30 cellular contexts compared by ENCODE assay signal in genomic region chr7:531777-532176, GRCh38. TPM values are rescaled to one million over a fixed set of nuclear protein-coding genes. Genes with fewer than 3 reads are reported as not detected.
DNase-seq lines count a peak whose midpoint lies in the region; ATAC-seq and TF ChIP-seq lines count a peak whose summit lies in the region.
"Had no signal": no experiment of that assay in that cellular context is flagged by ENCODE, and none has a peak within 500 bp of the region (broad histone marks: within the 10 kb centered on the region; RNA-seq: fewer than 3 reads in every experiment).

No MANE protein-coding gene starts in this region.

- no peak for TF ChIP-seq CTCF in activated CD8-positive, alpha-beta T cell treated with anti-CD3 and anti-CD28 coated beads for 36 hours (IDR thresholded peaks at IDR 0.05)
- TF ChIP-seq CTCF in GM10266 (IDR thresholded peaks at IDR 0.05; ENCODE audit: control insufficient read depth, insufficient read depth, low read depth, missing control alignments): no peak
- no peak for TF ChIP-seq CTCF in psoas muscle (IDR thresholded peaks at IDR 0.05)

- peak; percentile 70 for DNase-seq in activated CD8-positive, alpha-beta T cell treated with anti-CD3 and anti-CD28 coated beads for 36 hours
- no peak for DNase-seq in activated CD8-positive, alpha-beta T cell treated with anti-CD3 and anti-CD28 coated beads, Interleukin-2, amount 10 ng/mL, durations not matched to agents 7 days and 5 days
- DNase-seq in GM10266 (ENCODE audit: extremely low spot score) (peak; percentile 71), psoas muscle (no peak), dedifferentiated amniotic fluid mesenchymal stem cell (ENCODE audit: extremely low spot score) (no peak), Right ventricle myocardium superior (no peak)
- peak; percentile 36 for DNase-seq in activated naive CD8-positive, alpha-beta T cell treated with anti-CD3 and anti-CD28 coated beads, Interleukin-2, amount 50 U/mL, for 24 hours
- peak; percentile 10 to 53 for DNase-seq in stimulated activated CD8-positive, alpha-beta memory T cell treated with anti-CD3 and anti-CD28 coated beads, Interleukin-7, amount 100 ng/mL, for 4 hours (ENCODE audit: low read depth in 2 of 2)
- DNase-seq: COR-L47; effector CD4-positive, alpha-beta T cell; foreskin melanocyte; immature natural killer cell; left ventricle myocardium inferior; NCI-H2081 treated with DMSO at 0.1 percent for 48 hours; NCI-H345; NCI-H748 treated with DMSO at 0.1 percent for 48 hours; spleen; stimulated activated CD4-positive, alpha-beta T cell treated with anti-CD3 and anti-CD28 coated beads, Interleukin-4, amount 100 ng/mL, for 1 hour; trophoblast cell had no signal

- H3K27me3 ChIP-seq in psoas muscle (ENCODE audit: insufficient read depth in 3 of 3, low read length in 2 of 3): peaks cover 0 to 23% (median 0%) of the 10 kb centered on the region in 3 donors
- H3K27me3 ChIP-seq: hepatocyte, pancreas, right atrium auricular region had no signal

- peaks cover 5% of the 10 kb centered on the region for H3K27me3 Mint-ChIP-seq in activated CD8-positive, alpha-beta T cell treated with anti-CD3 and anti-CD28 coated beads for 36 hours
- peaks cover 2% of the 10 kb centered on the region for H3K27me3 Mint-ChIP-seq in activated CD8-positive, alpha-beta T cell treated with anti-CD3 and anti-CD28 coated beads, Interleukin-2, amount 10 ng/mL, durations not matched to agents 7 days and 5 days (ENCODE audit: low read depth)
- peaks cover 7% of the 10 kb centered on the region for H3K27me3 Mint-ChIP-seq in activated naive CD8-positive, alpha-beta T cell treated with anti-CD3 and anti-CD28 coated beads, Interleukin-2, amount 50 U/mL, for 24 hours
- H3K27me3 Mint-ChIP-seq: IgD-negative memory B cell had no signal

- H3K4me1 Mint-ChIP-seq in activated CD8-positive, alpha-beta T cell treated with anti-CD3 and anti-CD28 coated beads for 36 hours (ENCODE audit: low read depth): peaks cover 13% of the 10 kb centered on the region
- H3K4me1 Mint-ChIP-seq in activated CD8-positive, alpha-beta T cell treated with anti-CD3 and anti-CD28 coated beads, Interleukin-2, amount 10 ng/mL, durations not matched to agents 7 days and 5 days (ENCODE audit: low read depth): no peaks in the 10 kb centered on the region
- H3K4me1 Mint-ChIP-seq in activated naive CD8-positive, alpha-beta T cell treated with anti-CD3 and anti-CD28 coated beads, Interleukin-2, amount 50 U/mL, for 24 hours: peaks cover 10% of the 10 kb centered on the region
- H3K4me1 Mint-ChIP-seq: brain, immature natural killer cell, mesothelial cell of epicardium, nephron had no signal

- POLR2A ChIA-PET in activated CD8-positive, alpha-beta T cell treated with anti-CD3 and anti-CD28 coated beads for 36 hours (lab: Charles Lee): interaction anchor here (1.6 kb wide), 1 partner anchor 11 kb away, joined by 5 read pairs; no protein-coding TSS in a partner anchor
- POLR2A ChIA-PET in activated CD8-positive, alpha-beta T cell treated with anti-CD3 and anti-CD28 coated beads, Interleukin-2, amount 10 ng/mL, durations not matched to agents 7 days and 5 days (lab: Charles Lee): no interaction called here

- H3K4me3 ChIP-seq in psoas muscle: no peak overlapping the region
- H3K4me3 ChIP-seq: esophagus muscularis mucosa, hepatocyte, left ventricle myocardium inferior, pancreas, right atrium auricular region, SK-N-MC, spleen had no signal

- no peaks in the 10 kb centered on the region for H3K36me3 Mint-ChIP-seq in activated CD8-positive, alpha-beta T cell treated with anti-CD3 and anti-CD28 coated beads for 36 hours (ENCODE audit: low read depth)
- no peaks in the 10 kb centered on the region for H3K36me3 Mint-ChIP-seq in activated CD8-positive, alpha-beta T cell treated with anti-CD3 and anti-CD28 coated beads, Interleukin-2, amount 10 ng/mL, durations not matched to agents 7 days and 5 days (ENCODE audit: low read depth)
- no peaks in the 10 kb centered on the region for H3K36me3 Mint-ChIP-seq in activated naive CD8-positive, alpha-beta T cell treated with anti-CD3 and anti-CD28 coated beads, Interleukin-2, amount 50 U/mL, for 24 hours (ENCODE audit: low read depth)
- H3K36me3 Mint-ChIP-seq: brain, IgD-negative memory B cell, immature natural killer cell, mesothelial cell of epicardium had no signal

- no peak overlapping the region for H3K27ac Mint-ChIP-seq in activated CD8-positive, alpha-beta T cell treated with anti-CD3 and anti-CD28 coated beads for 36 hours
- H3K27ac Mint-ChIP-seq in activated CD8-positive, alpha-beta T cell treated with anti-CD3 and anti-CD28 coated beads, Interleukin-2, amount 10 ng/mL, durations not matched to agents 7 days and 5 days: no peak overlapping the region
- no peak overlapping the region for H3K27ac Mint-ChIP-seq in activated naive CD8-positive, alpha-beta T cell treated with anti-CD3 and anti-CD28 coated beads, Interleukin-2, amount 50 U/mL, for 24 hours
- H3K27ac Mint-ChIP-seq: brain; IgD-negative memory B cell; mesothelial cell of epicardium; nephron; T-helper 1 cell treated with Interleukin-12 subunit alpha and Interleukin-12 subunit beta and Interleukin-4 antibody, amounts not matched to agents 30 μg/mL and 1 μg/mL, for 36 hours had no signal

- ATAC-seq in activated CD8-positive, alpha-beta T cell treated with anti-CD3 and anti-CD28 coated beads for 36 hours: peak; percentile 89
- no peak for ATAC-seq in activated CD8-positive, alpha-beta T cell treated with anti-CD3 and anti-CD28 coated beads, Interleukin-2, amount 10 ng/mL, durations not matched to agents 7 days and 5 days
- peak; percentile 76 for ATAC-seq in activated naive CD8-positive, alpha-beta T cell treated with anti-CD3 and anti-CD28 coated beads, Interleukin-2, amount 50 U/mL, for 24 hours
- ATAC-seq in psoas muscle (no peak), Right ventricle myocardium superior (ENCODE audit: poor library complexity) (no peak)
- ATAC-seq: HCT116, pancreas had no signal

- peaks cover 2% of the 10 kb centered on the region for H3K9me3 ChIP-seq in psoas muscle
- H3K9me3 ChIP-seq: pancreas, right atrium auricular region had no signal

- no peaks in the 10 kb centered on the region for H3K4me1 ChIP-seq in psoas muscle
- H3K4me1 ChIP-seq: esophagus muscularis mucosa, left ventricle myocardium inferior, pancreas, right atrium auricular region had no signal

- no peak overlapping the region for H3K4me3 Mint-ChIP-seq in activated CD8-positive, alpha-beta T cell treated with anti-CD3 and anti-CD28 coated beads for 36 hours
- H3K4me3 Mint-ChIP-seq in activated CD8-positive, alpha-beta T cell treated with anti-CD3 and anti-CD28 coated beads, Interleukin-2, amount 10 ng/mL, durations not matched to agents 7 days and 5 days: no peak overlapping the region
- H3K4me3 Mint-ChIP-seq in activated naive CD8-positive, alpha-beta T cell treated with anti-CD3 and anti-CD28 coated beads, Interleukin-2, amount 50 U/mL, for 24 hours: no peak overlapping the region
- H3K4me3 Mint-ChIP-seq: brain; immature natural killer cell; mesothelial cell of epicardium; nephron; T-helper 1 cell treated with Interleukin-12 subunit alpha and Interleukin-12 subunit beta and Interleukin-4 antibody, amounts not matched to agents 30 μg/mL and 1 μg/mL, for 36 hours had no signal

- intact Hi-C loops in activated CD8-positive, alpha-beta T cell treated with anti-CD3 and anti-CD28 coated beads for 36 hours (cut with micrococcal nuclease): no loop called here
- intact Hi-C loops in psoas muscle (cut with DNase I): no loop called here
- intact Hi-C loops in Right ventricle myocardium superior (cut with DNase I): no loop called here

- WGBS in psoas muscle, 3 donors: 83 to 88% (median 86%) methylated on average over 10 of the region's 10 CpGs

- H3K36me3 ChIP-seq in psoas muscle (ENCODE audit: insufficient read depth in 1 of 2, low read depth in 1 of 2): no peaks in the 10 kb centered on the region
- H3K36me3 ChIP-seq: esophagus muscularis mucosa, left ventricle myocardium inferior, pancreas, right atrium auricular region, spleen had no signal

- no peaks in the 10 kb centered on the region for H3K9me3 Mint-ChIP-seq in activated CD8-positive, alpha-beta T cell treated with anti-CD3 and anti-CD28 coated beads for 36 hours
- no peaks in the 10 kb centered on the region for H3K9me3 Mint-ChIP-seq in activated CD8-positive, alpha-beta T cell treated with anti-CD3 and anti-CD28 coated beads, Interleukin-2, amount 10 ng/mL, durations not matched to agents 7 days and 5 days (ENCODE audit: insufficient read depth)
- H3K9me3 Mint-ChIP-seq in activated naive CD8-positive, alpha-beta T cell treated with anti-CD3 and anti-CD28 coated beads, Interleukin-2, amount 50 U/mL, for 24 hours: no peaks in the 10 kb centered on the region
- H3K9me3 Mint-ChIP-seq: IgD-negative memory B cell; immature natural killer cell; mesothelial cell of epicardium; nephron; T-helper 1 cell treated with Interleukin-12 subunit alpha and Interleukin-12 subunit beta and Interleukin-4 antibody, amounts not matched to agents 30 μg/mL and 1 μg/mL, for 36 hours had no signal

- CTCF ChIA-PET in activated CD8-positive, alpha-beta T cell treated with anti-CD3 and anti-CD28 coated beads for 36 hours (lab: Charles Lee): interaction anchor here (1.3 kb wide), 1 partner anchor 8 kb away, joined by 3 read pairs; no protein-coding TSS in a partner anchor
- CTCF ChIA-PET in activated CD8-positive, alpha-beta T cell treated with anti-CD3 and anti-CD28 coated beads, Interleukin-2, amount 10 ng/mL, durations not matched to agents 7 days and 5 days (lab: Charles Lee): interaction anchor here (0.7 kb wide), 1 partner anchor 10 kb away, joined by 3 read pairs; no protein-coding TSS in a partner anchor

- no peak overlapping the region for H3K27ac ChIP-seq in psoas muscle
- H3K27ac ChIP-seq: esophagus muscularis mucosa, hepatocyte, left ventricle myocardium inferior, pancreas, right atrium auricular region, SK-N-MC, spleen had no signal

RNA-seq across cellular contexts. Expression of gene PDGFA, which starts 12.1 kb away (rescaled TPM):
- total RNA-seq in activated CD8-positive, alpha-beta T cell treated with anti-CD3 and anti-CD28 coated beads for 36 hours: 10 to 100 TPM; 16.7 to 18.8 TPM
- total RNA-seq in activated CD8-positive, alpha-beta T cell treated with anti-CD3 and anti-CD28 coated beads, Interleukin-2, amount 10 ng/mL, durations not matched to agents 7 days and 5 days: under 1 TPM; 0.50 to 0.79 TPM
- total RNA-seq in psoas muscle: 10 to 100 TPM; 13.9 to 30.4 (median 19.2) TPM
- polyA plus RNA-seq in psoas muscle: 10 to 100 TPM in 2 of 3 donors, 1 to 10 TPM in 1; 9.1 to 24.4 (median 15.3) TPM
- total RNA-seq in Right ventricle myocardium superior: 34.5 TPM
- polyA plus RNA-seq: IgD-negative memory B cell had no signal

Comparison
In these comparisons a context has a peak if more than half of its experiments do, and no peak if none do; other contexts are left out.
1. ATAC-seq: peak in activated CD8-positive, alpha-beta T cell treated with anti-CD3 and anti-CD28 coated beads for 36 hours (single experiment) and activated naive CD8-positive, alpha-beta T cell treated with anti-CD3 and anti-CD28 coated beads, Interleukin-2, amount 50 U/mL, for 24 hours (single experiment); none in activated CD8-positive, alpha-beta T cell treated with anti-CD3 and anti-CD28 coated beads, Interleukin-2, amount 10 ng/mL, durations not matched to agents 7 days and 5 days (single experiment), psoas muscle (0 of 4) and Right ventricle myocardium superior (single experiment).
2. DNase-seq: peak in activated CD8-positive, alpha-beta T cell treated with anti-CD3 and anti-CD28 coated beads for 36 hours (single experiment), GM10266 (single experiment), activated naive CD8-positive, alpha-beta T cell treated with anti-CD3 and anti-CD28 coated beads, Interleukin-2, amount 50 U/mL, for 24 hours (single experiment) and stimulated activated CD8-positive, alpha-beta memory T cell treated with anti-CD3 and anti-CD28 coated beads, Interleukin-7, amount 100 ng/mL, for 4 hours (2 of 2); none in activated CD8-positive, alpha-beta T cell treated with anti-CD3 and anti-CD28 coated beads, Interleukin-2, amount 10 ng/mL, durations not matched to agents 7 days and 5 days (single experiment), psoas muscle (0 of 2), dedifferentiated amniotic fluid mesenchymal stem cell (single experiment) and Right ventricle myocardium superior (single experiment).
3. RNA of gene PDGFA, which starts 12.1 kb away (total RNA-seq): 34.5 TPM in Right ventricle myocardium superior (single experiment), 13.9 to 30.4 TPM in psoas muscle and 16.7 to 18.8 TPM in activated CD8-positive, alpha-beta T cell treated with anti-CD3 and anti-CD28 coated beads for 36 hours; 0.50 to 0.79 TPM in activated CD8-positive, alpha-beta T cell treated with anti-CD3 and anti-CD28 coated beads, Interleukin-2, amount 10 ng/mL, durations not matched to agents 7 days and 5 days; every median in the first group is over 4 times any median in the second.